11 cellular contexts compared by ENCODE assay signal in genomic region chr4:130210871-130211270, GRCh38.
DNase-seq lines count a peak whose midpoint lies in the region; ATAC-seq and TF ChIP-seq lines count a peak whose summit lies in the region.
"Had no signal": no experiment of that assay in that cellular context is flagged by ENCODE, and none has a peak within 500 bp of the region (broad histone marks: within the 10 kb centered on the region; RNA-seq: fewer than 3 reads in every experiment).

No MANE protein-coding gene starts in this region.

- peak overlapping the region; percentile 27 for H3K4me3 Mint-ChIP-seq in osteocyte (ENCODE audit: unreplicated experiment)
- no peak overlapping the region for H3K4me3 Mint-ChIP-seq in Caco-2 (ENCODE audit: unreplicated experiment)

- no peaks in the 10 kb centered on the region for H3K36me3 Mint-ChIP-seq in osteocyte (ENCODE audit: unreplicated experiment)
- H3K36me3 Mint-ChIP-seq in Caco-2 (ENCODE audit: insufficient read depth, unreplicated experiment): no peaks in the 10 kb centered on the region

- POLR2A ChIA-PET in Caco-2 (lab: Charles Lee): no interaction called here

- DNase-seq in ELR (ENCODE audit: low read depth) (peak; percentile 89), NCI-H2171 treated with DMSO at 0.1 percent for 48 hours (lab: John Stamatoyannopoulos, UW) (peak; percentile 56), cardiac fibroblast (ENCODE audit: low read depth in 2 of 2) (peak; percentile 82 to 92), osteocyte (ENCODE audit: extremely low spot score, unreplicated experiment) (no peak), Caco-2 (no peak)
- DNase-seq: activated CD8-positive, alpha-beta memory T cell treated with anti-CD3 and anti-CD28 coated beads, Interleukin-2, amount 50 U/mL, for 48 hours; effector memory CD4-positive, alpha-beta T cell; NCI-H446; SIG-M5 had no signal

- H3K9me3 ChIP-seq in Caco-2: no peaks in the 10 kb centered on the region

- H3K4me1 Mint-ChIP-seq in osteocyte (ENCODE audit: unreplicated experiment): peaks cover 42% of the 10 kb centered on the region
- no peaks in the 10 kb centered on the region for H3K4me1 Mint-ChIP-seq in Caco-2 (ENCODE audit: low read depth, unreplicated experiment)

- peak overlapping the region; percentile 89 for H3K27ac Mint-ChIP-seq in osteocyte (ENCODE audit: unreplicated experiment)
- no peak overlapping the region for H3K27ac Mint-ChIP-seq in Caco-2 (ENCODE audit: unreplicated experiment)

- CTCF ChIA-PET in Caco-2 (lab: Charles Lee): no interaction called here

- no peaks in the 10 kb centered on the region for H3K4me1 ChIP-seq in Caco-2

- BruUV-seq in Caco-2 (replicated peaks; lab: Mats Ljungman, UMichigan): no TSS peak

- H3K27me3 Mint-ChIP-seq in osteocyte (ENCODE audit: unreplicated experiment): no peaks in the 10 kb centered on the region
- no peaks in the 10 kb centered on the region for H3K27me3 Mint-ChIP-seq in Caco-2 (ENCODE audit: insufficient read depth, unreplicated experiment)

- H3K4me3 ChIP-seq in cardiac fibroblast (replicated peaks in 1 of 2; ENCODE audit: low read depth in 2 of 2, low read length in 2 of 2): no peak overlapping the region
- H3K4me3 ChIP-seq in Caco-2 (ENCODE audit: low read depth, low read length): no peak overlapping the region

- no peaks in the 10 kb centered on the region for H3K27me3 ChIP-seq in Caco-2 (replicated peaks; ENCODE audit: control insufficient read depth, insufficient read depth, low read length)

- H3K36me3 ChIP-seq in Caco-2 (ENCODE audit: control insufficient read depth, insufficient read depth, low read length): no peaks in the 10 kb centered on the region

- no peak for ATAC-seq in GM18511 (IDR thresholded peaks at IDR 0.05; ENCODE audit: unreplicated experiment)
- no peak for ATAC-seq in HG03139 (IDR thresholded peaks at IDR 0.05; ENCODE audit: unreplicated experiment)

- TF ChIP-seq CTCF in cardiac fibroblast (IDR thresholded peaks at IDR 0.05; ENCODE audit: low read depth, low read length) (no peak), osteocyte (IDR thresholded peaks at IDR 0.05) (no peak), Caco-2 (IDR thresholded peaks at IDR 0.05; ENCODE audit: insufficient read depth in 1 of 2, low read depth in 1 of 2, low read length in 1 of 2, severe bottlenecking in 1 of 2, unreplicated experiment in 1 of 2) (no peak)

- H3K9me3 Mint-ChIP-seq in osteocyte (ENCODE audit: unreplicated experiment) (no peaks in the 10 kb centered on the region), Caco-2 (ENCODE audit: unreplicated experiment) (no peaks in the 10 kb centered on the region)

- intact Hi-C loops in Caco-2 (cut with micrococcal nuclease; ENCODE audit: unreplicated experiment): no loop called here

Comparison
In these comparisons a context has a peak if more than half of its experiments do, and no peak if none do; other contexts are left out.
1. DNase-seq: peak in ELR (single experiment), NCI-H2171 treated with DMSO at 0.1 percent for 48 hours (single experiment) and cardiac fibroblast (2 of 2); none in osteocyte (single experiment) and Caco-2 (0 of 2).